ENCODE assay signal across 8 cellular contexts in genomic region chr16:66515543-66516171, GRCh38. TPM values are rescaled to one million over a fixed set of nuclear protein-coding genes. Genes with fewer than 3 reads are reported as not detected.
A peak's percentile ranks its signal among the peaks of the same experiment; 100 is the strongest.
DNase-seq lines count a peak whose midpoint lies in the region; ATAC-seq and TF ChIP-seq lines count a peak whose summit lies in the region.

No MANE protein-coding gene starts in this region.

- DNase-seq in GM06990 (ENCODE audit: extremely low read depth, insufficient read length) (no peak), NCI-H460 (ENCODE audit: extremely low read depth, low read depth) (peak; percentile 82), cardiac fibroblast (ENCODE audit: low read depth in 2 of 2) (peak; percentile 66 to 88), ecto neural progenitor cell (ENCODE audit: low spot score) (no peak), NCI-H1417 (lab: John Stamatoyannopoulos, UW) (no peak)

- H3K4me3 ChIP-seq in GM06990 (replicated peaks; ENCODE audit: low read depth, low read length) (no peak overlapping the region), cardiac fibroblast (replicated peaks in 1 of 2; ENCODE audit: low read depth in 2 of 2, low read length in 2 of 2) (no peak overlapping the region), muscle layer of colon (ENCODE audit: low read depth in 1 of 2, low read length in 2 of 2) (no peak overlapping the region)

- H3K36me3 ChIP-seq in GM06990 (ENCODE audit: control insufficient read depth, insufficient read depth, low read length): no peaks in the 10 kb centered on the region
- peaks cover 23% of the 10 kb centered on the region for H3K36me3 ChIP-seq in muscle layer of colon (ENCODE audit: insufficient read depth, low read length)

- no peak for ATAC-seq in HG02588 (IDR thresholded peaks at IDR 0.05; ENCODE audit: unreplicated experiment)
- ATAC-seq in GM18907 (IDR thresholded peaks at IDR 0.05; ENCODE audit: unreplicated experiment): no peak

- no peaks in the 10 kb centered on the region for H3K9me3 ChIP-seq in muscle layer of colon (ENCODE audit: low read length)

- TF ChIP-seq CTCF in GM06990 (IDR thresholded peaks at IDR 0.05; ENCODE audit: insufficient read depth, low read length, poor library complexity, severe bottlenecking): peak; percentile 54
- TF ChIP-seq CTCF in cardiac fibroblast (IDR thresholded peaks at IDR 0.05; ENCODE audit: low read depth, low read length): peak; percentile 63

- no peak overlapping the region for H3K9ac ChIP-seq in muscle layer of colon (ENCODE audit: low read length)

- H3K27ac ChIP-seq in muscle layer of colon (ENCODE audit: low read depth, low read length): peak overlapping the region; percentile 20

- H3K27me3 ChIP-seq in GM06990 (replicated peaks; ENCODE audit: control insufficient read depth, insufficient read depth, low read length) (no peaks in the 10 kb centered on the region; the same call in 1 of the 2 replicates), muscle layer of colon (ENCODE audit: control insufficient read depth in 1 of 2, insufficient read depth in 2 of 2, low read length in 2 of 2) (no peaks in the 10 kb centered on the region)

- peaks cover 39% of the 10 kb centered on the region for H3K4me1 ChIP-seq in muscle layer of colon (ENCODE audit: insufficient read depth, low read length)

RNA-seq across cellular contexts. Expression of gene TK2, which starts 34.3 kb away (rescaled TPM):
- 18.0 and 25.0 TPM in 2 replicates for total RNA-seq in NCI-H460 (2014; rRNA removed; shearing (Covaris generic))
- 24.1 and 35.2 TPM in 2 replicates for polyA plus RNA-seq in NCI-H460 (2014; cell fraction: nucleus; rRNA removed)

RNA-seq across cellular contexts. Expression of gene CKLF, which starts 36.7 kb away (rescaled TPM):
- 162 and 176 TPM in 2 replicates for total RNA-seq in NCI-H460 (2014; rRNA removed; shearing (Covaris generic))
- 136 and 187 TPM in 2 replicates for polyA plus RNA-seq in NCI-H460 (2014; cell fraction: nucleus; rRNA removed)

RNA-seq across cellular contexts. Expression of gene CMTM1, which starts 50.6 kb away (rescaled TPM):
- total RNA-seq in NCI-H460 (2014; rRNA removed; shearing (Covaris generic)): 1.7 and 3.2 TPM in 2 replicates
- polyA plus RNA-seq in NCI-H460 (2014; cell fraction: nucleus; rRNA removed): 0.10 and 2.4 TPM in 2 replicates

Comparison
In these comparisons a context has a peak if more than half of its experiments do, and no peak if none do; other contexts are left out.
1. DNase-seq: peak in NCI-H460 (single experiment) and cardiac fibroblast (2 of 2); none in GM06990 (single experiment), ecto neural progenitor cell (single experiment) and NCI-H1417 (0 of 3).